In the genomic region with DNA sequence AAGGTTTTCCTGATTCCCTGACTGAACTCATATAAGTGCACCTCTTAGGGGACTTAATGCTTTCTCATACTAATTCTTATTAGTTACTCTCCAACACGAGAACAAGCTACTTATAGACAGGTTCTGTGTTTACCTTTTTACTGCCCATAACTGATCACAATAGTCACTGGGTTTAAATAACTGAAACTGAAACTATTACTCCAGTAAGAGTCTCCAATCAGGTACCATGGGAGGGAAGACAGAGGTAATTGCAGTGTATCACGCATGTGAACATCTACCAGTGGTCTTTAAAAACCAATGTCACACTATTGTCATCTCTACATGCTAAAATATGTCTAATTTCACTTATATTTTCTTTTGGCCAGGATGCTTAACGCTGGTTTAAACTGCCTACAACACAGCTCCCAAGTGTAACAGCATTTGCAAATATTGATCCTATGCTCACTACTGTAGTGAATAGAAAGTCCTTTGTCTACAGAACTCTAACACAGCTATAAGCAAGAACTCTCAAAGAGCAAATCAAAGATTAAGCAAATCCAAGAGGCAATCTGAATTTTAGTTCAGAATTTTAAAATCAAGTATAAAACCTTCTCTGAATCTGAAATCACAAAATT, we compare ENCODE assay signal across 9 cellular contexts. TPM values are rescaled to one million over a fixed set of nuclear protein-coding genes. Genes with fewer than 3 reads are reported as not detected.
DNase-seq lines count a peak whose midpoint lies in the region; ATAC-seq, FAIRE-seq and TF ChIP-seq lines count a peak whose summit lies in the region.
"Had no signal": no experiment of that assay in that cellular context is flagged by ENCODE, and none has a peak within 500 bp of the region (broad histone marks: within the 10 kb centered on the region; RNA-seq: fewer than 3 reads in every experiment).

No MANE protein-coding gene starts in this region.

- no peak overlapping the region for H4K5ac ChIP-seq in mesendoderm (ENCODE audit: low read length)

- H3K9me3 ChIP-seq in HUES48 (ENCODE audit: control insufficient read depth, insufficient read depth, low read length) = no peaks in the 10 kb centered on the region
- H3K9me3 ChIP-seq in GM12878 (replicated peaks; ENCODE audit: control insufficient read depth, insufficient read depth, low read length) = no peaks in the 10 kb centered on the region; the same call in 2 of the 3 replicates

- no peak overlapping the region for H2AFZ ChIP-seq in GM12878 (ENCODE audit: control insufficient read depth, low read depth, low read length)

- CTCF ChIA-PET in GM12878 (lab: Yijun Ruan, JAX) = interaction anchor here (0.7 to 2.7 kb wide), 11 partner anchors 9 to 167 kb away, joined by 3 to 14 read pairs (median 4); no protein-coding TSS in a partner anchor

- no peak overlapping the region for H2BK120ac ChIP-seq in mesendoderm (ENCODE audit: low read depth, low read length)

- DNase-seq in AG10803 (ENCODE audit: low read depth) = no peak
- no peak for DNase-seq in GM12878 (ENCODE audit: low read depth, low spot score)
- DNase-seq in mesendoderm = no peak
- no peak for DNase-seq in lower leg skin (ENCODE audit: low spot score in 2 of 2)
- DNase-seq in NCI-H226 = no peak
- DNase-seq in cerebellar nuclear complex (lab: John Stamatoyannopoulos, UW) = no peak
- DNase-seq: SHP77 had no signal

- peaks cover 14% of the 10 kb centered on the region for H4K20me1 ChIP-seq in GM12878 (ENCODE audit: control insufficient read depth, insufficient read depth)

- RAD21 ChIA-PET in GM12878 (lab: Charles Lee; ENCODE audit: unreplicated experiment) = interaction anchor here (0.8 to 12.5 kb wide), 14 partner anchors 8 to 94 kb away, joined by 3 to 183 read pairs (median 4); a partner anchor contains a TSS

- no peak for TF ChIP-seq CTCF in AG10803 (conservative IDR thresholded peaks at IDR 0.05; ENCODE audit: low read length)
- no peak for TF ChIP-seq CTCF in GM12878 (IDR thresholded peaks at IDR 0.05 in 2 of 3, conservative IDR thresholded peaks at IDR 0.05 in 1 of 3; ENCODE audit: control insufficient read depth in 2 of 3, extremely low read depth in 1 of 3, insufficient read depth in 1 of 3, low read depth in 3 of 3, low read length in 3 of 3)
- no peak for TF ChIP-seq CTCF in lower leg skin (IDR thresholded peaks at IDR 0.05)

- 1% methylated on average over 3 of the region's 3 CpGs for WGBS in GM12878 (ENCODE audit: insufficient coverage, insufficient replicate concordance, low lambda C conversion rate, missing lambda C conversion rate)
- no CpG with 5 or more reads among the region's 3 CpGs for WGBS in mesendoderm (ENCODE audit: extremely low coverage, insufficient coverage, low lambda C conversion rate)
- 43 to 50% methylated on average over 3 of the region's 3 CpGs for WGBS in lower leg skin, 2 donors

- no TSS peak for BruUV-seq in GM12878 (replicated peaks; lab: Mats Ljungman, UMichigan)

- TF ChIP-seq POLR2A in GM12878 (IDR thresholded peaks at IDR 0.05; ENCODE audit: low read depth, low read length) (no peak), lower leg skin (IDR thresholded peaks at IDR 0.05) (no peak)

- H3K4ac ChIP-seq in mesendoderm (ENCODE audit: low read depth, low read length) = no peak overlapping the region

- peak overlapping the region; percentile 92 for H3K4me2 ChIP-seq in GM12878 (ENCODE audit: control insufficient read depth, insufficient read depth)
- no peak overlapping the region for H3K4me2 ChIP-seq in mesendoderm (ENCODE audit: low read length)

- H3K18ac ChIP-seq in mesendoderm (ENCODE audit: low read length) = no peak overlapping the region

- no peak overlapping the region for H2AK5ac ChIP-seq in mesendoderm (ENCODE audit: low read length)

- ATAC-seq in GM12878 (peak; percentile 17), HG02840 (IDR thresholded peaks at IDR 0.05; ENCODE audit: low FRiP score, unreplicated experiment) (no peak)

- no peak overlapping the region for H2BK5ac ChIP-seq in mesendoderm (ENCODE audit: low read length)

- H4K8ac ChIP-seq in mesendoderm (ENCODE audit: low read depth, low read length) = no peak overlapping the region

- TF ChIP-seq RAD21 in GM12878 (IDR thresholded peaks at IDR 0.05; ENCODE audit: insufficient read depth, low read depth, low read length) = no peak

- H3K27me3 ChIP-seq in HUES48 (ENCODE audit: control insufficient read depth, insufficient read depth, low read length) (no peaks in the 10 kb centered on the region), GM12878 (replicated peaks in 1 of 2; ENCODE audit: control insufficient read depth in 2 of 2, insufficient read depth in 2 of 2, low read length in 1 of 2) (no peaks in the 10 kb centered on the region), mesendoderm (ENCODE audit: insufficient read depth, low read length, poor library complexity) (no peaks in the 10 kb centered on the region)

- H3K79me1 ChIP-seq in mesendoderm (ENCODE audit: low read length) = peaks cover 3% of the 10 kb centered on the region

- in situ Hi-C loops in GM12878 (cut with MboI) = no loop called here

- H2BK15ac ChIP-seq in mesendoderm (replicated peaks; ENCODE audit: low read depth) = no peak overlapping the region

- no peak for TF ChIP-seq EP300 in GM12878 (IDR thresholded peaks at IDR 0.05; ENCODE audit: borderline replicate concordance in 1 of 2, control insufficient read depth in 1 of 2, low read depth in 2 of 2, low read length in 2 of 2)

- H3K36me3 ChIP-seq in HUES48 (ENCODE audit: control insufficient read depth, insufficient read depth, low read length) (peaks cover 26% of the 10 kb centered on the region), GM12878 (ENCODE audit: control insufficient read depth in 2 of 2, insufficient read depth in 2 of 2, low read length in 1 of 2) (peaks cover 0 to 14% of the 10 kb centered on the region in 2 experiments; a peak in 3 of 4 replicates), mesendoderm (ENCODE audit: control insufficient read depth, insufficient read depth, low read length) (no peaks in the 10 kb centered on the region)

- no peak overlapping the region for H3K27ac ChIP-seq in HUES48 (ENCODE audit: low read depth, low read length)
- H3K27ac ChIP-seq in GM12878 (ENCODE audit: control insufficient read depth, insufficient read depth) = no peak overlapping the region; the same call in 1 of the 2 replicates
- H3K27ac ChIP-seq in mesendoderm (ENCODE audit: low read depth, low read length) = no peak overlapping the region

- intact Hi-C loops in GM12878 (cut with micrococcal nuclease; ENCODE audit: unreplicated experiment) = loop anchor here (5.0 kb wide), 1 partner anchor 83 kb away; a partner anchor contains a TSS
- intact Hi-C loops in lower leg skin (cut with DNase I; ENCODE audit: low total_unique reads) = no loop called here

- peaks cover 19% of the 10 kb centered on the region for H3K4me1 ChIP-seq in HUES48 (ENCODE audit: control insufficient read depth, insufficient read depth, low read length)
- H3K4me1 ChIP-seq in GM12878 (ENCODE audit: control insufficient read depth, insufficient read depth, low read length) = peaks cover 10% of the 10 kb centered on the region
- H3K4me1 ChIP-seq in mesendoderm (ENCODE audit: control insufficient read depth, low read depth, low read length) = no peaks in the 10 kb centered on the region

- H3K79me2 ChIP-seq in GM12878 (ENCODE audit: control insufficient read depth, insufficient read depth, low read length) (peaks cover 95% of the 10 kb centered on the region), mesendoderm (ENCODE audit: control insufficient read depth, insufficient read depth, low read length) (peaks cover 75% of the 10 kb centered on the region)

- POLR2A ChIA-PET in GM12878 (lab: Charles Lee) = interaction anchor here (1.0 to 4.8 kb wide), 10 partner anchors 10 to 240 kb away, joined by 3 to 32 read pairs (median 5); a partner anchor contains a TSS

- no peak overlapping the region for H3K23ac ChIP-seq in mesendoderm (ENCODE audit: low read length)

- H3K56ac ChIP-seq in mesendoderm (ENCODE audit: low read length) = no peak overlapping the region

- H3K4me3 ChIP-seq in AG10803 (ENCODE audit: low read length) (peak overlapping the region; percentile 25), HUES48 (ENCODE audit: low read depth, low read length) (0 out of 2 replicates have a peak overlapping the region, but pooled peaks have one; percentile 98), GM12878 (peak overlapping the region; percentile 91), mesendoderm (ENCODE audit: low read length) (no peak overlapping the region), lower leg skin (ENCODE audit: low read depth, poor library complexity, severe bottlenecking) (no peak overlapping the region)

- FAIRE-seq in GM12878 (lab: Jason Lieb, UNC) = peak; percentile 18

- SMC1A ChIA-PET in GM12878 (lab: Charles Lee; ENCODE audit: uncharacterized antibody, unreplicated experiment) = interaction anchor here (0.7 to 4.0 kb wide), 27 partner anchors 8 to 161 kb away, joined by 3 to 54 read pairs (median 4); no protein-coding TSS in a partner anchor

- H3K9ac ChIP-seq in HUES48 (ENCODE audit: low read depth, low read length) = no peak overlapping the region
- H3K9ac ChIP-seq in GM12878 (ENCODE audit: control insufficient read depth, insufficient read depth, low read length) = peak overlapping the region; percentile 49; the same call in 1 of the 2 replicates
- H3K9ac ChIP-seq in mesendoderm (ENCODE audit: low read length) = peak overlapping the region; percentile 13

TF ChIP-seq in GM12878, 131 proteins besides CTCF, POLR2A, EP300 and RAD21 (continues in another document):
- TF ChIP-seq NFIC (IDR thresholded peaks at IDR 0.05; ENCODE audit: low read depth, low read length) = 0 out of 2 replicates have a peak, but pooled peaks have one; percentile 4
- TF ChIP-seq GATAD2B (conservative IDR thresholded peaks at IDR 0.05; ENCODE audit: low read depth) = no peak
- no peak for TF ChIP-seq RFX5 (IDR thresholded peaks at IDR 0.05; ENCODE audit: low read depth, low read length)

RNA-seq across cellular contexts. Expression of a gene that starts 3.6 kb away (rescaled TPM):
- total RNA-seq in GM12878 (2013; cell fraction: nucleolus; rRNA removed) = 115 and 118 TPM in 2 replicates
- total RNA-seq in GM12878 (2014; rRNA removed) (376 and 409 TPM in 2 replicates), GM12878 (2014; rRNA removed; fragmentation: Illumina TruSeq; extraction: Trizol) (384 and 395 TPM in 2 replicates), GM12878 (2021) (261 and 262 TPM in 2 replicates), lower leg skin (100 to 1,000 TPM; 219 to 281 (median 241) TPM)
- 170 TPM for polyA plus RNA-seq in GM12878 (2011; ENCODE audit: low read depth)
- polyA plus RNA-seq in GM12878 (2011; rRNA removed) (278 and 498 TPM in 2 replicates), GM12878 (2014; fragmentation: Illumina TruSeq; extraction: Trizol) (334 and 406 TPM in 2 replicates), GM12878 (2014; fragmentation: Nextera tagmentation; extraction: Ambion mirVana) (100 to 1,000 TPM; 264 to 334 TPM), GM12878 (2014; rRNA removed) (233 and 268 TPM in 2 replicates), GM12878 (2016; fragmentation: Nextera tagmentation; extraction: Ambion mirVana) (100 to 1,000 TPM; 264 to 275 TPM)
- polyA plus RNA-seq in GM12878 (2011; cell fraction: cytosol; rRNA removed) = 192 and 220 TPM in 2 replicates
- polyA plus RNA-seq in GM12878 (2011; cell fraction: nucleus; rRNA removed) = 89.3 and 133 TPM in 2 replicates
- 197 and 223 TPM in 2 replicates for polyA plus RNA-seq in GM12878 (2012)
- 242 and 246 TPM in 2 replicates for polyA minus RNA-seq in GM12878 (2011; rRNA and poly(A)+ RNA removed)
- polyA minus RNA-seq in GM12878 (2011; cell fraction: cytosol; rRNA and poly(A)+ RNA removed) = 185 and 211 TPM in 2 replicates
- polyA minus RNA-seq in GM12878 (2011; cell fraction: nucleus; rRNA and poly(A)+ RNA removed) = 48.5 and 83.2 TPM in 2 replicates
- polyA plus RNA-seq in mesendoderm (2013, experiment 1 of 2) = 276 TPM
- polyA plus RNA-seq in mesendoderm (2013, experiment 2 of 2) = 274 TPM

Comparison
In these comparisons a context has a peak if more than half of its experiments do, and no peak if none do; other contexts are left out.
1. H3K4me3 ChIP-seq: peak in AG10803 (single experiment), HUES48 (single experiment) and GM12878 (single experiment); none in mesendoderm (single experiment) and lower leg skin (single experiment).